In the genomic region with DNA sequence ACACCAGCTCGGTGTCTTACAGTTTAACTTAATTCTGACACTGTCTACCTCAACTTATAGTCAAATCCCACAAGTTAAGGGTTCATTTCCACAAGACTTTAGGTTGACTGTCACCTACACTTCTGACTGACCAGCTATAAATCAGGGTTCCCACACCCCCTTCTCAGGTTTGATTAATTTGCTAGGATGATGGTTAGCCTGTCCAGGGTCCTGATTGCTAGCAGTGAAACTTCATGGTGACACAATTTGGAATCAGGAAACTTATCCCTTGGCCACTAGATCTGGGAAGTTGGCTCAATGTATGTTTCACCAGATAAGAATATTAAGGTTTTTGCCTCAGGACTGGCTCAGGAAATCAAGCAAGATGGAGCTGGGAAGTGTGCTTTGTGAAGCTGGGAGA, we compare ENCODE assay signal across 23 cellular contexts. TPM values are rescaled to one million over a fixed set of nuclear protein-coding genes. Genes with fewer than 3 reads are reported as not detected.
DNase-seq lines count a peak whose midpoint lies in the region; ATAC-seq, FAIRE-seq and TF ChIP-seq lines count a peak whose summit lies in the region.
"Had no signal": no experiment of that assay in that cellular context is flagged by ENCODE, and none has a peak within 500 bp of the region (broad histone marks: within the 10 kb centered on the region; RNA-seq: fewer than 3 reads in every experiment).

No MANE protein-coding gene starts in this region.

- H3K4me1 ChIP-seq in GM12878 (ENCODE audit: control insufficient read depth, insufficient read depth, low read length): no peaks in the 10 kb centered on the region

- no TSS peak for BruUV-seq in GM12878 (replicated peaks; lab: Mats Ljungman, UMichigan)

- no peak for TF ChIP-seq RAD21 in GM12878 (IDR thresholded peaks at IDR 0.05; ENCODE audit: insufficient read depth, low read depth, low read length)

- no peaks in the 10 kb centered on the region; the same call in 1 of the 2 replicates for H4K20me1 ChIP-seq in GM12878 (ENCODE audit: control insufficient read depth, insufficient read depth)

- POLR2A ChIA-PET in GM12878 (lab: Charles Lee): no interaction called here

- FAIRE-seq in GM12878 (lab: Jason Lieb, UNC): no peak
- FAIRE-seq: A549, GM12891 had no signal

- H3K27ac ChIP-seq in GM12878 (ENCODE audit: control insufficient read depth, insufficient read depth): no peak overlapping the region
- H3K27ac ChIP-seq: 22Rv1, A549, C4-2B had no signal

- no peak for ATAC-seq in activated naive CD4-positive, alpha-beta T cell treated with anti-CD3 and anti-CD28 coated beads, Interleukin-2, amount 50 U/mL, for 72 hours
- ATAC-seq in T-helper 17 cell (no peak), GM12878 (no peak), GM18867 (IDR thresholded peaks at IDR 0.05; ENCODE audit: unreplicated experiment) (no peak)
- ATAC-seq: A549 had no signal

- no peak for TF ChIP-seq POLR2A in GM12878 (IDR thresholded peaks at IDR 0.05; ENCODE audit: low read depth, low read length)

- H3K9me3 Mint-ChIP-seq in activated naive CD4-positive, alpha-beta T cell treated with anti-CD3 and anti-CD28 coated beads, Interleukin-2, amount 10 ng/mL, durations not matched to agents 7 days and 5 days: peaks cover 22% of the 10 kb centered on the region
- H3K9me3 Mint-ChIP-seq in activated naive CD4-positive, alpha-beta T cell treated with anti-CD3 and anti-CD28 coated beads, Interleukin-2, amount 50 U/mL, for 72 hours: peaks cover 10 to 14% of the 10 kb centered on the region in 2 donors

- intact Hi-C loops in GM12878 (cut with micrococcal nuclease; ENCODE audit: unreplicated experiment): no loop called here

- H3K79me2 ChIP-seq in GM12878 (ENCODE audit: control insufficient read depth, insufficient read depth, low read length): peaks cover 17% of the 10 kb centered on the region

- TF ChIP-seq EP300 in GM12878 (IDR thresholded peaks at IDR 0.05; ENCODE audit: borderline replicate concordance in 1 of 2, control insufficient read depth in 1 of 2, low read depth in 2 of 2, low read length in 2 of 2): no peak

- H3K9me3 ChIP-seq in T-helper 17 cell (ENCODE audit: control insufficient read depth, low read length, poor library complexity, severe bottlenecking): no peaks in the 10 kb centered on the region
- peaks cover 4% of the 10 kb centered on the region; the same call in 2 of the 3 replicates for H3K9me3 ChIP-seq in GM12878 (replicated peaks; ENCODE audit: control insufficient read depth, insufficient read depth, low read length)

- CTCF ChIA-PET in activated naive CD4-positive, alpha-beta T cell treated with anti-CD3 and anti-CD28 coated beads, Interleukin-2, amount 10 ng/mL, durations not matched to agents 7 days and 5 days (lab: Charles Lee): no interaction called here
- CTCF ChIA-PET in GM12878 (lab: Yijun Ruan, JAX): interaction anchor here (1.7 kb wide), 1 partner anchor 449 kb away, joined by 3 read pairs; no protein-coding TSS in a partner anchor

- no peak overlapping the region for H2AFZ ChIP-seq in GM12878 (ENCODE audit: control insufficient read depth, low read depth, low read length)

- H3K27me3 Mint-ChIP-seq in activated naive CD4-positive, alpha-beta T cell treated with anti-CD3 and anti-CD28 coated beads, Interleukin-2, amount 10 ng/mL, durations not matched to agents 7 days and 5 days: peaks cover 9% of the 10 kb centered on the region
- no peaks in the 10 kb centered on the region for H3K27me3 Mint-ChIP-seq in T-helper 17 cell
- H3K27me3 Mint-ChIP-seq: CD4-positive, alpha-beta memory T cell had no signal

- in situ Hi-C loops in GM12878 (cut with MboI): loop anchor here (25.0 kb wide), 1 partner anchor 1842 kb away; the partner anchor contains the start of genes ARL5B and NSUN6

- TF ChIP-seq CTCF in GM12878 (IDR thresholded peaks at IDR 0.05 in 2 of 3, conservative IDR thresholded peaks at IDR 0.05 in 1 of 3; ENCODE audit: control insufficient read depth in 2 of 3, extremely low read depth in 1 of 3, insufficient read depth in 1 of 3, low read depth in 3 of 3, low read length in 3 of 3): no peak

- 22% methylated on average over 1 of the region's 1 CpG for WGBS in GM12878 (ENCODE audit: insufficient coverage, insufficient replicate concordance, low lambda C conversion rate, missing lambda C conversion rate)

- RAD21 ChIA-PET in GM12878 (lab: Charles Lee; ENCODE audit: unreplicated experiment): no interaction called here

- no peak overlapping the region for H3K4me3 ChIP-seq in GM12878
- H3K4me3 ChIP-seq: A549; BLaER1 treated with 17β-estradiol and CSF1 and Interleukin-3, amounts not matched to agents 10 nM and 100 nM had no signal

- no peaks in the 10 kb centered on the region for H3K36me3 ChIP-seq in GM12878 (ENCODE audit: control insufficient read depth in 2 of 2, insufficient read depth in 2 of 2, low read length in 1 of 2)

- SMC1A ChIA-PET in GM12878 (lab: Charles Lee; ENCODE audit: uncharacterized antibody, unreplicated experiment): interaction anchor here (0.7 kb wide), 1 partner anchor 77 kb away, joined by 3 read pairs; no protein-coding TSS in a partner anchor

- no peak overlapping the region for H3K4me2 ChIP-seq in GM12878 (ENCODE audit: control insufficient read depth, insufficient read depth)
- H3K4me2 ChIP-seq: A549 had no signal

- peak overlapping the region; percentile 6 for H3K27ac Mint-ChIP-seq in activated naive CD4-positive, alpha-beta T cell treated with anti-CD3 and anti-CD28 coated beads, Interleukin-2, amount 10 ng/mL, durations not matched to agents 7 days and 5 days
- H3K27ac Mint-ChIP-seq in activated naive CD4-positive, alpha-beta T cell treated with anti-CD3 and anti-CD28 coated beads, Interleukin-2, amount 50 U/mL, for 72 hours: no peak overlapping the region
- peak overlapping the region; percentile 19 for H3K27ac Mint-ChIP-seq in T-helper 17 cell
- H3K27ac Mint-ChIP-seq: B cell had no signal

- no peak overlapping the region for H3K4me3 Mint-ChIP-seq in activated naive CD4-positive, alpha-beta T cell treated with anti-CD3 and anti-CD28 coated beads, Interleukin-2, amount 10 ng/mL, durations not matched to agents 7 days and 5 days
- H3K4me3 Mint-ChIP-seq in T-helper 17 cell: no peak overlapping the region
- H3K4me3 Mint-ChIP-seq: B cell had no signal

- no peak for DNase-seq in activated naive CD4-positive, alpha-beta T cell treated with anti-CD3 and anti-CD28 coated beads, Interleukin-2, amount 10 ng/mL, durations not matched to agents 7 days and 5 days
- no peak for DNase-seq in activated naive CD4-positive, alpha-beta T cell treated with anti-CD3 and anti-CD28 coated beads, Interleukin-2, amount 50 U/mL, for 72 hours (ENCODE audit: low spot score in 2 of 2)
- DNase-seq in T-helper 17 cell (no peak), GM12878 (ENCODE audit: low read depth, low spot score) (no peak), HPDE6-E6E7 (ENCODE audit: extremely low spot score) (no peak), NCI-H2081 treated with DMSO at 0.1 percent for 48 hours (lab: John Stamatoyannopoulos, UW) (no peak)
- DNase-seq: CD4-positive, alpha-beta memory T cell; CD8-positive, alpha-beta memory T cell; COR-L47; DMS 273 treated with DMSO at 0.1 percent for 48 hours; DMS153; DMS53; DMS79; DND-41; EL; GDM1 had no signal

- H3K36me3 Mint-ChIP-seq in activated naive CD4-positive, alpha-beta T cell treated with anti-CD3 and anti-CD28 coated beads, Interleukin-2, amount 10 ng/mL, durations not matched to agents 7 days and 5 days: peaks cover 21% of the 10 kb centered on the region
- H3K36me3 Mint-ChIP-seq in activated naive CD4-positive, alpha-beta T cell treated with anti-CD3 and anti-CD28 coated beads, Interleukin-2, amount 50 U/mL, for 72 hours: peaks cover 26 to 33% of the 10 kb centered on the region in 2 donors
- H3K36me3 Mint-ChIP-seq in T-helper 17 cell (ENCODE audit: low read depth): peaks cover 6% of the 10 kb centered on the region

- H3K27me3 ChIP-seq in GM12878 (replicated peaks in 1 of 2; ENCODE audit: control insufficient read depth in 2 of 2, insufficient read depth in 2 of 2, low read length in 1 of 2): no peaks in the 10 kb centered on the region; a peak in 1 of 4 replicates
- H3K27me3 ChIP-seq: BLaER1 treated with 17β-estradiol and CSF1 and Interleukin-3, amounts not matched to agents 10 nM and 100 nM had no signal

- no peak overlapping the region for H3K9ac ChIP-seq in GM12878 (ENCODE audit: control insufficient read depth, insufficient read depth, low read length)
- H3K9ac ChIP-seq: BLaER1 treated with 17β-estradiol and CSF1 and Interleukin-3, amounts not matched to agents 10 nM and 100 nM had no signal

- peaks cover 36% of the 10 kb centered on the region for H3K4me1 Mint-ChIP-seq in activated naive CD4-positive, alpha-beta T cell treated with anti-CD3 and anti-CD28 coated beads, Interleukin-2, amount 10 ng/mL, durations not matched to agents 7 days and 5 days
- H3K4me1 Mint-ChIP-seq in T-helper 17 cell: peaks cover 22% of the 10 kb centered on the region

TF ChIP-seq in GM12878, 131 proteins besides CTCF, POLR2A, EP300 and RAD21 (continues in another document):
- TF ChIP-seq KDM1A (IDR thresholded peaks at IDR 0.05; ENCODE audit: borderline replicate concordance): no peak

RNA-seq across cellular contexts. Expression of gene RSU1, which starts 2.8 kb away (rescaled TPM):
- total RNA-seq in activated naive CD4-positive, alpha-beta T cell treated with anti-CD3 and anti-CD28 coated beads, Interleukin-2, amount 50 U/mL, for 72 hours: 10 to 100 TPM; 50.9 to 52.0 TPM
- 10 to 100 TPM; 60.1 to 72.5 TPM for total RNA-seq in T-helper 17 cell
- total RNA-seq in GM12878 (2013; cell fraction: nucleolus; rRNA removed): 18.1 and 22.4 TPM in 2 replicates
- 49.2 and 58.1 TPM in 2 replicates for total RNA-seq in GM12878 (2014; rRNA removed)
- total RNA-seq in GM12878 (2014; rRNA removed; fragmentation: Illumina TruSeq; extraction: Trizol): 56.1 and 62.5 TPM in 2 replicates
- 51.4 and 54.2 TPM in 2 replicates for total RNA-seq in GM12878 (2021)
- polyA plus RNA-seq in GM12878 (2011; ENCODE audit: low read depth): 11.1 TPM
- 79.5 and 81.9 TPM in 2 replicates for polyA plus RNA-seq in GM12878 (2011; rRNA removed)
- 78.0 and 82.3 TPM in 2 replicates for polyA plus RNA-seq in GM12878 (2011; cell fraction: cytosol; rRNA removed)
- polyA plus RNA-seq in GM12878 (2011; cell fraction: nucleus; rRNA removed): 26.6 and 31.5 TPM in 2 replicates
- polyA plus RNA-seq in GM12878 (2012): 19.5 and 22.2 TPM in 2 replicates
- 117 and 139 TPM in 2 replicates for polyA plus RNA-seq in GM12878 (2014; fragmentation: Illumina TruSeq; extraction: Trizol)
- polyA plus RNA-seq in GM12878 (2014; fragmentation: Nextera tagmentation; extraction: Ambion mirVana): 100 to 1,000 TPM in 1 of 2 experiments, 10 to 100 TPM in 1; 80.7 to 139 TPM
- polyA plus RNA-seq in GM12878 (2014; rRNA removed): 67.6 and 78.1 TPM in 2 replicates
- 100 to 1,000 TPM; 105 to 108 TPM for polyA plus RNA-seq in GM12878 (2016; fragmentation: Nextera tagmentation; extraction: Ambion mirVana)
- polyA minus RNA-seq in GM12878 (2011; rRNA and poly(A)+ RNA removed): 42.9 and 53.7 TPM in 2 replicates
- 14.8 and 25.7 TPM in 2 replicates for polyA minus RNA-seq in GM12878 (2011; cell fraction: cytosol; rRNA and poly(A)+ RNA removed)
- 8.6 and 13.8 TPM in 2 replicates for polyA minus RNA-seq in GM12878 (2011; cell fraction: nucleus; rRNA and poly(A)+ RNA removed)

Comparison
In these comparisons a context has a peak if more than half of its experiments do, and no peak if none do; other contexts are left out.
1. H3K27ac Mint-ChIP-seq: peak in activated naive CD4-positive, alpha-beta T cell treated with anti-CD3 and anti-CD28 coated beads, Interleukin-2, amount 10 ng/mL, durations not matched to agents 7 days and 5 days (single experiment) and T-helper 17 cell (single experiment); none in activated naive CD4-positive, alpha-beta T cell treated with anti-CD3 and anti-CD28 coated beads, Interleukin-2, amount 50 U/mL, for 72 hours (0 of 2).